In the genomic region with DNA sequence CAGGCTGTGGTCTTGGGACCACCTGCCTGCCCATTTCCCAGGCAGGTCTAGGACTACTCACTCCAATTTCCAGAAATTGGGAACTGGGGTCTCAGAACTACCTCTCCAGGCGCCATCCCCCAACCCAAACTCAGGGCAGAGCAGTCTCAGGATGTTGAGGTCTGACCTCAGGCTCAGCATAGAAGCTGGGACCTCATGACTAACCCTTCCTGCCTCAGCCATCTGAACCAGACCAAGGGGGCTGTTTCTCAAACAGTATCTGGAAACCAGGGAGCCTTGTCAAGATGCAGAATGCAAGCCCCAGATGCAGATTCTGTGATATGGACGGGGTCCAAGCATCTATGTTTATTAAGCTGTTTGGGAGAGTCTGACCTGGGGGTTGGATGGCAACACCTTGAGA, we compare ENCODE assay signal across 13 cellular contexts. TPM values are rescaled to one million over a fixed set of nuclear protein-coding genes. Genes with fewer than 3 reads are reported as not detected.
DNase-seq lines count a peak whose midpoint lies in the region; ATAC-seq and TF ChIP-seq lines count a peak whose summit lies in the region.
"Had no signal": no experiment of that assay in that cellular context is flagged by ENCODE, and none has a peak within 500 bp of the region (broad histone marks: within the 10 kb centered on the region; RNA-seq: fewer than 3 reads in every experiment).

No MANE protein-coding gene starts in this region.

- no peak overlapping the region for H3K27ac ChIP-seq in BLaER1
- H3K27ac ChIP-seq in GM23248 = no peak overlapping the region
- H3K27ac ChIP-seq: epithelial cell of prostate had no signal

- H3K36me3 ChIP-seq in BLaER1 = peaks cover 37% of the 10 kb centered on the region
- no peaks in the 10 kb centered on the region for H3K36me3 ChIP-seq in GM23248 (ENCODE audit: low read depth)

- H3K9me3 Mint-ChIP-seq in activated CD8-positive, alpha-beta T cell treated with anti-CD3 and anti-CD28 coated beads for 36 hours = no peaks in the 10 kb centered on the region
- no peaks in the 10 kb centered on the region for H3K9me3 Mint-ChIP-seq in naive B cell

- H3K4me3 ChIP-seq in BLaER1 (no peak overlapping the region), GM23248 (peak overlapping the region; percentile 75; the same call in 1 of the 2 replicates)

- no peak overlapping the region for H3K27ac Mint-ChIP-seq in activated CD8-positive, alpha-beta T cell treated with anti-CD3 and anti-CD28 coated beads for 36 hours
- no peak overlapping the region for H3K27ac Mint-ChIP-seq in naive B cell

- H3F3A ChIP-seq in GM23248 (ENCODE audit: insufficient read depth) = peaks cover 23% of the 10 kb centered on the region; the same call in 1 of the 2 replicates

- POLR2A ChIA-PET in activated CD8-positive, alpha-beta T cell treated with anti-CD3 and anti-CD28 coated beads for 36 hours (lab: Charles Lee) = interaction anchor here (0.7 to 5.3 kb wide), 6 partner anchors 10 to 108 kb away, joined by 3 to 38 read pairs (median 10); a partner anchor contains a TSS

- TF ChIP-seq CTCF in activated CD8-positive, alpha-beta T cell treated with anti-CD3 and anti-CD28 coated beads for 36 hours (IDR thresholded peaks at IDR 0.05) = no peak

- H3K4me1 Mint-ChIP-seq in activated CD8-positive, alpha-beta T cell treated with anti-CD3 and anti-CD28 coated beads for 36 hours (ENCODE audit: low read depth) = peaks cover 13% of the 10 kb centered on the region
- peaks cover 4 to 12% (median 5%) of the 10 kb centered on the region in 3 donors for H3K4me1 Mint-ChIP-seq in naive B cell

- ATAC-seq in activated CD8-positive, alpha-beta T cell treated with anti-CD3 and anti-CD28 coated beads for 36 hours = peak; percentile 38
- ATAC-seq in naive B cell (ENCODE audit: low read depth in 2 of 2) = no peak

- H3K9ac ChIP-seq in BLaER1 (no peak overlapping the region), GM23248 (peak overlapping the region; percentile 85; the same call in 1 of the 2 replicates)

- peaks cover 7% of the 10 kb centered on the region for H3K79me2 ChIP-seq in GM23248 (ENCODE audit: insufficient read depth)

- no peak overlapping the region for H2AFZ ChIP-seq in GM23248

- no peaks in the 10 kb centered on the region for H3K9me2 ChIP-seq in GM23248 (ENCODE audit: insufficient read depth)

- in situ Hi-C loops in GM23248 (cut with MboI) = no loop called here

- CTCF ChIA-PET in activated CD8-positive, alpha-beta T cell treated with anti-CD3 and anti-CD28 coated beads for 36 hours (lab: Charles Lee) = interaction anchor here (1.0 to 1.6 kb wide), 2 partner anchors 19 to 55 kb away, joined by 3 to 5 read pairs; no protein-coding TSS in a partner anchor

- H3K4me3 Mint-ChIP-seq in activated CD8-positive, alpha-beta T cell treated with anti-CD3 and anti-CD28 coated beads for 36 hours = peak overlapping the region; percentile 79
- H3K4me3 Mint-ChIP-seq in naive B cell = peak overlapping the region in 7 of 8 donors; percentile 6 to 95 (median 64)

- H3K4me2 ChIP-seq in BLaER1 (peak overlapping the region; percentile 97), GM23248 (ENCODE audit: unreplicated experiment) (no peak overlapping the region)

- H3K27me3 Mint-ChIP-seq in activated CD8-positive, alpha-beta T cell treated with anti-CD3 and anti-CD28 coated beads for 36 hours = no peaks in the 10 kb centered on the region
- no peaks in the 10 kb centered on the region for H3K27me3 Mint-ChIP-seq in naive B cell

- H3K27me3 ChIP-seq in BLaER1 = no peaks in the 10 kb centered on the region
- no peaks in the 10 kb centered on the region for H3K27me3 ChIP-seq in GM23248 (replicated peaks; ENCODE audit: insufficient read depth)

- intact Hi-C loops in activated CD8-positive, alpha-beta T cell treated with anti-CD3 and anti-CD28 coated beads for 36 hours (cut with micrococcal nuclease) = no loop called here

- peaks cover 9% of the 10 kb centered on the region for H3K36me3 Mint-ChIP-seq in activated CD8-positive, alpha-beta T cell treated with anti-CD3 and anti-CD28 coated beads for 36 hours (ENCODE audit: low read depth)
- no peaks in the 10 kb centered on the region for H3K36me3 Mint-ChIP-seq in naive B cell

- DNase-seq in GM23248 (no peak), naive B cell (no peak), foreskin melanocyte (no peak), SHP77 (lab: John Stamatoyannopoulos, UW) (no peak), NCI-H1694 treated with DMSO at 0.1 percent for 48 hours (lab: John Stamatoyannopoulos, UW) (no peak)
- DNase-seq in activated CD8-positive, alpha-beta T cell treated with anti-CD3 and anti-CD28 coated beads for 36 hours = no peak
- DNase-seq: DMS153, NCI-H524 treated with DMSO at 0.1 percent for 48 hours had no signal

- H4K20me1 ChIP-seq in BLaER1 (peaks cover 18% of the 10 kb centered on the region), GM23248 (ENCODE audit: insufficient read depth) (no peaks in the 10 kb centered on the region)

- 44 to 58% methylated on average over 2 of the region's 2 CpGs for WGBS in GM23248 (ENCODE audit: low coverage in 1 of 2, low lambda C conversion rate in 2 of 2, missing lambda C conversion rate in 2 of 2), 2 experiments

- peaks cover 51% of the 10 kb centered on the region for H3K4me1 ChIP-seq in BLaER1
- H3K4me1 ChIP-seq in GM23248 (ENCODE audit: insufficient read depth) = peaks cover 7% of the 10 kb centered on the region; the same call in 1 of the 2 replicates

- H3K9me3 ChIP-seq in BLaER1 (no peaks in the 10 kb centered on the region), GM23248 (ENCODE audit: low read depth) (no peaks in the 10 kb centered on the region)

RNA-seq across cellular contexts. Expression of a gene that starts 1.3 kb away (rescaled TPM):
- 13.8 and 22.3 TPM in 2 replicates for total RNA-seq in GM23248 (2014; rRNA removed; shearing (Covaris generic))
- 14.2 TPM in 2 replicates for polyA plus RNA-seq in GM23248 (2016; fragmentation: Nextera tagmentation; extraction: Ambion mirVana)
- 10 to 100 TPM in 1 of 2 experiments, 1 to 10 TPM in 1; 9.9 to 10.8 TPM for total RNA-seq in activated CD8-positive, alpha-beta T cell treated with anti-CD3 and anti-CD28 coated beads for 36 hours
- 1 to 10 TPM; 2.0 to 5.8 (median 4.9) TPM for polyA plus RNA-seq in naive B cell (ENCODE audit: low read depth in 6 of 6)

RNA-seq across cellular contexts. Expression of a gene that starts 7.3 kb away (rescaled TPM):
- total RNA-seq in GM23248 (2014; rRNA removed; shearing (Covaris generic)) = not detected in 2 replicates
- polyA plus RNA-seq in GM23248 (2016; fragmentation: Nextera tagmentation; extraction: Ambion mirVana) = not detected in 2 replicates
- not detected for total RNA-seq in activated CD8-positive, alpha-beta T cell treated with anti-CD3 and anti-CD28 coated beads for 36 hours
- not detected for polyA plus RNA-seq in naive B cell (ENCODE audit: low read depth in 6 of 6)
- total RNA-seq: activated CD8-positive, alpha-beta memory T cell treated with anti-CD3 and anti-CD28 coated beads for 36 hours; bronchial epithelial cell; M059J had no signal

RNA-seq across cellular contexts. Expression of a gene that starts 13.4 kb away (rescaled TPM):
- total RNA-seq in GM23248 (2014; rRNA removed; shearing (Covaris generic)) = 68.4 and 104 TPM in 2 replicates
- polyA plus RNA-seq in GM23248 (2016; fragmentation: Nextera tagmentation; extraction: Ambion mirVana) (50.9 and 56.0 TPM in 2 replicates), naive B cell (ENCODE audit: low read depth in 6 of 6) (100 to 1,000 TPM in 2 of 6 donors, 10 to 100 TPM in 4; 83.5 to 132 (median 85.5) TPM)
- total RNA-seq in activated CD8-positive, alpha-beta T cell treated with anti-CD3 and anti-CD28 coated beads for 36 hours = 100 to 1,000 TPM; 113 TPM

RNA-seq across cellular contexts. Expression of a gene that starts 28.5 kb away (rescaled TPM):
- 8.2 and 9.4 TPM in 2 replicates for total RNA-seq in GM23248 (2014; rRNA removed; shearing (Covaris generic))
- polyA plus RNA-seq in GM23248 (2016; fragmentation: Nextera tagmentation; extraction: Ambion mirVana) (12.7 and 13.1 TPM in 2 replicates), naive B cell (ENCODE audit: low read depth in 6 of 6) (10 to 100 TPM; 12.6 to 34.5 (median 17.5) TPM)
- 10 to 100 TPM; 17.5 to 23.2 TPM for total RNA-seq in activated CD8-positive, alpha-beta T cell treated with anti-CD3 and anti-CD28 coated beads for 36 hours

RNA-seq across cellular contexts. Expression of a gene that starts 28.5 kb away (rescaled TPM):
- 56.5 and 81.7 TPM in 2 replicates for total RNA-seq in GM23248 (2014; rRNA removed; shearing (Covaris generic))
- polyA plus RNA-seq in GM23248 (2016; fragmentation: Nextera tagmentation; extraction: Ambion mirVana) (37.1 and 40.6 TPM in 2 replicates), naive B cell (ENCODE audit: low read depth in 6 of 6) (10 to 100 TPM; 64.1 to 97.0 (median 76.9) TPM)
- 100 to 1,000 TPM; 127 to 135 TPM for total RNA-seq in activated CD8-positive, alpha-beta T cell treated with anti-CD3 and anti-CD28 coated beads for 36 hours
